1 cellular context compared by ENCODE assay signal in the genomic region with DNA sequence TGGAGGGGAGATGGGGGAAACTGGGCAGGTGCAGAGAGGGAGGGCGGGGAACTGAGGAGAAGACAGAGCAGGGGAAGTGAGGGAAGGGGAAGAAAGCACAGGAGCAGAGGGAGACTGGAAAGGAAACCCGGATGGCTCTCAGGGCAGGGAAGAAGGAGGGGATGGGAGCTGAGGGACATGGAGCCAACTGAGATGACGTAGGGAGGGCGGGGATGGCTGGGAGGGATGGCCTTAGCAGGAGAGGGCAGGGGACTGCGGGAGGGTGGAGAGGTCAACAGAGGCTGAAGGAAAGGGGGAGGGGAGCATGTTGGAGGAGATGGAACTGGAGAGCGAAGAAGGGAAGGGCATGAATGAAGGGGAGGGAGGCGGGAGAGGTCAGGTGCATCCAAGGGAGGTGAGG.
TF ChIP-seq lines count a peak whose summit lies in the region.

No MANE protein-coding gene starts in this region.

TF ChIP-seq in WTC11, 78 proteins besides CTCF, POLR2A, EP300 and RAD21 (continued from another document):
- TF ChIP-seq TEAD1 (CRISPR knock-in tag; IDR thresholded peaks at IDR 0.05) (no peak), ZNF317 (CRISPR knock-in tag; IDR thresholded peaks at IDR 0.05; ENCODE audit: borderline replicate concordance, low read depth) (no peak), PRRX2 (CRISPR knock-in tag; IDR thresholded peaks at IDR 0.05) (no peak), TEAD4 (CRISPR knock-in tag; IDR thresholded peaks at IDR 0.05) (no peak), RORB (CRISPR knock-in tag; IDR thresholded peaks at IDR 0.05) (no peak), ETV6 (CRISPR knock-in tag; IDR thresholded peaks at IDR 0.05) (no peak), FOXP1 (CRISPR knock-in tag; IDR thresholded peaks at IDR 0.05; ENCODE audit: borderline replicate concordance) (no peak)
- TF ChIP-seq, protein P1, sequence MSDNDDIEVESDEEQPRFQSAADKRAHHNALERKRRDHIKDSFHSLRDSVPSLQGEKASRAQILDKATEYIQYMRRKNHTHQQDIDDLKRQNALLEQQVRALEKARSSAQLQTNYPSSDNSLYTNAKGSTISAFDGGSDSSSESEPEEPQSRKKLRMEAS (CRISPR knock-in tag; IDR thresholded peaks at IDR 0.05), result no peak
- TF ChIP-seq, protein P2, sequence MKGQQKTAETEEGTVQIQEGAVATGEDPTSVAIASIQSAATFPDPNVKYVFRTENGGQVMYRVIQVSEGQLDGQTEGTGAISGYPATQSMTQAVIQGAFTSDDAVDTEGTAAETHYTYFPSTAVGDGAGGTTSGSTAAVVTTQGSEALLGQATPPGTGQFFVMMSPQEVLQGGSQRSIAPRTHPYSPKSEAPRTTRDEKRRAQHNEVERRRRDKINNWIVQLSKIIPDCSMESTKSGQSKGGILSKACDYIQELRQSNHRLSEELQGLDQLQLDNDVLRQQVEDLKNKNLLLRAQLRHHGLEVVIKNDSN (CRISPR knock-in tag; IDR thresholded peaks at IDR 0.05), result no peak
- TF ChIP-seq, protein P3, sequence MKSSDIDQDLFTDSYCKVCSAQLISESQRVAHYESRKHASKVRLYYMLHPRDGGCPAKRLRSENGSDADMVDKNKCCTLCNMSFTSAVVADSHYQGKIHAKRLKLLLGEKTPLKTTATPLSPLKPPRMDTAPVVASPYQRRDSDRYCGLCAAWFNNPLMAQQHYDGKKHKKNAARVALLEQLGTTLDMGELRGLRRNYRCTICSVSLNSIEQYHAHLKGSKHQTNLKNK (CRISPR knock-in tag; IDR thresholded peaks at IDR 0.05), result no peak
